ENCODE assay signal across 8 cellular contexts in the genomic region with DNA sequence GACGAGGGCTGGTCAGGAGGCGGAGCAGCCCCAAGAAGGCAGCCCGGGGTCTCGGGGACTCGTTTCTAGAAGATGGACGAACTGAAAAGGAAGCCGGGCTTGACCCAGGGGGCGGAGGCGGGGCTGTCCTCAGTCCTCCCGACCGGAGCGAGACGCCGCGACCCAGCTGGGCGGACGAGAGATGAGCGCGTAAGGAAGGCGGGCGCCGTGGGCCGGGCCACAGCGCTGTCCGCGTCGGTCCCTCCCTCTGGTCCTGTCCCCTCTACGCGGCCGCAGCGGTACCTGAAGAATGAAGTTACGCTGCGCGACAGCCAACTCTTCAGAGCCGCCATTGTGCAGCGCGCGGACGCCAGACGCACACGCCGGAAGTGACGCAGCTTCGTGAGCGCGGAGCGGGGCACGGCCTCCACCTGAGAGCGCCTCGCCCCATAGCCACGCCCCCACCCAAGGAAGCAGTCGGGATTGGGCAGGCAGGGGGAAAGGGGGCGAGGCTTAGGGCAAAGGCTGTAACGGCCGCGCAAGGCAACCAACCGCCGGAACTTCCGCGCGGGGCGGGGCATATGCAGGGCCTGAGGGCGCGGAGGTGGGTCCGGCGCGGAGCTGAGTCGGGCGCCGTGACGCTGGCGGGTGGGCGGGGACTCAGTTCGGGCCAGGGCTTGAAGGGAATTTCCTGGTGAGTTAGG. TPM values are rescaled to one million over a fixed set of nuclear protein-coding genes. Genes with fewer than 3 reads are reported as not detected.
DNase-seq lines count a peak whose midpoint lies in the region; ATAC-seq and TF ChIP-seq lines count a peak whose summit lies in the region.

DIABLO (minus strand) TSS at position 370 of the 683 bp plus-strand sequence; CDS start at position 332, 38 bp downstream.

- H3K27ac Mint-ChIP-seq in activated naive CD8-positive, alpha-beta T cell treated with anti-CD3 and anti-CD28 coated beads, Interleukin-2, amount 10 ng/mL, durations not matched to agents 7 days and 5 days: peak within 1 kb of the TSS; percentile 93
- peak within 1 kb of the TSS; percentile 97 for H3K27ac Mint-ChIP-seq in glutamatergic neuron (ENCODE audit: unreplicated experiment)
- H3K27ac Mint-ChIP-seq in osteocyte (ENCODE audit: unreplicated experiment): peak within 1 kb of the TSS; percentile 95

- peak within 1 kb of the TSS; percentile 64 for H2AFZ ChIP-seq in SU-DHL-6 (ENCODE audit: low read depth, low read length, severe bottlenecking)

- peaks cover 6% of the 10 kb centered on the region; the same call in 1 of the 2 replicates for H3F3A ChIP-seq in SU-DHL-6 (ENCODE audit: insufficient read depth)

- POLR2A ChIA-PET in activated naive CD8-positive, alpha-beta T cell treated with anti-CD3 and anti-CD28 coated beads, Interleukin-2, amount 10 ng/mL, durations not matched to agents 7 days and 5 days (lab: Charles Lee): interaction anchor here (0.6 to 2.8 kb wide), 11 partner anchors 8 to 1938 kb away, joined by 3 to 11 read pairs (median 4); partner anchors contain the start of genes B3GNT4, KNTC1, MLXIP and RSRC2

- H3K4me3 Mint-ChIP-seq in activated naive CD8-positive, alpha-beta T cell treated with anti-CD3 and anti-CD28 coated beads, Interleukin-2, amount 10 ng/mL, durations not matched to agents 7 days and 5 days: peak within 1 kb of the TSS; percentile 89
- H3K4me3 Mint-ChIP-seq in glutamatergic neuron (ENCODE audit: unreplicated experiment): peak within 1 kb of the TSS; percentile 90
- H3K4me3 Mint-ChIP-seq in osteocyte (ENCODE audit: unreplicated experiment): peak within 1 kb of the TSS; percentile 96

- H3K4me1 ChIP-seq in thymus (ENCODE audit: control insufficient read depth, insufficient read depth, low read length): peaks cover 25% of the 10 kb centered on the region

- TF ChIP-seq CTCF in SU-DHL-6 (IDR thresholded peaks at IDR 0.05; ENCODE audit: insufficient read depth, low read length, poor library complexity, severe bottlenecking) (no peak), glutamatergic neuron (IDR thresholded peaks at IDR 0.05; ENCODE audit: partially characterized antibody, unreplicated experiment) (no peak), osteocyte (IDR thresholded peaks at IDR 0.05) (no peak)

- H3K9me3 Mint-ChIP-seq in activated naive CD8-positive, alpha-beta T cell treated with anti-CD3 and anti-CD28 coated beads, Interleukin-2, amount 10 ng/mL, durations not matched to agents 7 days and 5 days: no peaks in the 10 kb centered on the region
- H3K9me3 Mint-ChIP-seq in glutamatergic neuron (ENCODE audit: unreplicated experiment) (peaks cover 10% of the 10 kb centered on the region), osteocyte (ENCODE audit: unreplicated experiment) (no peaks in the 10 kb centered on the region)

- H3K4me3 ChIP-seq in SU-DHL-6 (ENCODE audit: insufficient read depth, low read length, poor library complexity, severe bottlenecking): peak within 1 kb of the TSS; percentile 88
- H3K4me3 ChIP-seq in thymus (ENCODE audit: low read length): peak within 1 kb of the TSS; percentile 76

- H3K9me3 ChIP-seq in SU-DHL-6 (ENCODE audit: insufficient read depth, low read length) (no peaks in the 10 kb centered on the region), thymus (ENCODE audit: control insufficient read depth) (no peaks in the 10 kb centered on the region)

- no peaks in the 10 kb centered on the region; the same call in 1 of the 2 replicates for H4K20me1 ChIP-seq in SU-DHL-6 (ENCODE audit: low read depth, low read length)

- H3K36me3 Mint-ChIP-seq in activated naive CD8-positive, alpha-beta T cell treated with anti-CD3 and anti-CD28 coated beads, Interleukin-2, amount 10 ng/mL, durations not matched to agents 7 days and 5 days: peaks cover 7% of the 10 kb centered on the region
- H3K36me3 Mint-ChIP-seq in glutamatergic neuron (ENCODE audit: unreplicated experiment): no peaks in the 10 kb centered on the region
- H3K36me3 Mint-ChIP-seq in osteocyte (ENCODE audit: unreplicated experiment): peaks cover 22% of the 10 kb centered on the region

- H3K36me3 ChIP-seq in SU-DHL-6 (ENCODE audit: low read length) (no peaks in the 10 kb centered on the region), thymus (ENCODE audit: control insufficient read depth, insufficient read depth) (peaks cover 19% of the 10 kb centered on the region)

- H3K4me1 Mint-ChIP-seq in activated naive CD8-positive, alpha-beta T cell treated with anti-CD3 and anti-CD28 coated beads, Interleukin-2, amount 10 ng/mL, durations not matched to agents 7 days and 5 days: peaks cover 35% of the 10 kb centered on the region
- H3K4me1 Mint-ChIP-seq in glutamatergic neuron (ENCODE audit: low read depth, unreplicated experiment): peaks cover 21% of the 10 kb centered on the region
- peaks cover 27% of the 10 kb centered on the region for H3K4me1 Mint-ChIP-seq in osteocyte (ENCODE audit: unreplicated experiment)

- under 1% methylated on average over 74 of the region's 74 CpGs for WGBS in thymus

- H3K27ac ChIP-seq in SU-DHL-6 (ENCODE audit: low read depth, low read length) (peak within 1 kb of the TSS; percentile 70), thymus (ENCODE audit: low read depth) (peak within 1 kb of the TSS; percentile 84)

- peaks cover 33% of the 10 kb centered on the region for H3K79me2 ChIP-seq in SU-DHL-6 (ENCODE audit: insufficient read depth, low read length)

- no peaks in the 10 kb centered on the region for H3K27me3 ChIP-seq in SU-DHL-6 (ENCODE audit: low read length)
- H3K27me3 ChIP-seq in thymus (ENCODE audit: control insufficient read depth, insufficient read depth): no peaks in the 10 kb centered on the region

- H3K4me2 ChIP-seq in SU-DHL-6 (ENCODE audit: low read depth, low read length, poor library complexity, severe bottlenecking): peak within 1 kb of the TSS; percentile 81

- no peaks in the 10 kb centered on the region for H3K27me3 Mint-ChIP-seq in activated naive CD8-positive, alpha-beta T cell treated with anti-CD3 and anti-CD28 coated beads, Interleukin-2, amount 10 ng/mL, durations not matched to agents 7 days and 5 days
- peaks cover 9% of the 10 kb centered on the region for H3K27me3 Mint-ChIP-seq in glutamatergic neuron (ENCODE audit: unreplicated experiment)
- no peaks in the 10 kb centered on the region for H3K27me3 Mint-ChIP-seq in osteocyte (ENCODE audit: unreplicated experiment)

- H3K9ac ChIP-seq in SU-DHL-6 (ENCODE audit: low read length): peak within 1 kb of the TSS; percentile 76

- DNase-seq in NCI-H128 (lab: John Stamatoyannopoulos, UW; ENCODE audit: unreplicated experiment) (peak; percentile 98), glutamatergic neuron (peak; percentile 100), osteocyte (ENCODE audit: extremely low spot score, unreplicated experiment) (peak; percentile 100)
- peak; percentile 100 for DNase-seq in activated naive CD8-positive, alpha-beta T cell treated with anti-CD3 and anti-CD28 coated beads, Interleukin-2, amount 10 ng/mL, durations not matched to agents 7 days and 5 days

- peak; percentile 89 for ATAC-seq in HG02678 (IDR thresholded peaks at IDR 0.05; ENCODE audit: unreplicated experiment)
- peak; percentile 94 for ATAC-seq in activated naive CD8-positive, alpha-beta T cell treated with anti-CD3 and anti-CD28 coated beads, Interleukin-2, amount 10 ng/mL, durations not matched to agents 7 days and 5 days (ENCODE audit: low read depth)

- H3K9me2 ChIP-seq in SU-DHL-6 (replicated peaks; ENCODE audit: insufficient read depth, low read length): no peaks in the 10 kb centered on the region

- TF ChIP-seq POLR2A in GM10847 (IDR thresholded peaks at IDR 0.05; ENCODE audit: extremely low read depth, insufficient read length): peak; percentile 95

RNA-seq across cellular contexts. Expression of gene DIABLO, which starts in this region (rescaled TPM):
- 10 to 100 TPM; 44.4 to 45.5 TPM for total RNA-seq in activated naive CD8-positive, alpha-beta T cell treated with anti-CD3 and anti-CD28 coated beads, Interleukin-2, amount 10 ng/mL, durations not matched to agents 7 days and 5 days
- total RNA-seq in glutamatergic neuron (ENCODE audit: unreplicated experiment): 68.7 TPM
- total RNA-seq in osteocyte: 51.5 and 61.1 TPM in 2 replicates
- polyA plus RNA-seq in thymus: 62.5 TPM

Comparison
In these comparisons a context has a peak if more than half of its experiments do, and no peak if none do; other contexts are left out.
1. Peak in every context shown above with its lines: DNase-seq, ATAC-seq, H3K4me3 ChIP-seq and H3K27ac ChIP-seq.